Comparison of ENCODE assay signal across 1 cellular context in the genomic region with DNA sequence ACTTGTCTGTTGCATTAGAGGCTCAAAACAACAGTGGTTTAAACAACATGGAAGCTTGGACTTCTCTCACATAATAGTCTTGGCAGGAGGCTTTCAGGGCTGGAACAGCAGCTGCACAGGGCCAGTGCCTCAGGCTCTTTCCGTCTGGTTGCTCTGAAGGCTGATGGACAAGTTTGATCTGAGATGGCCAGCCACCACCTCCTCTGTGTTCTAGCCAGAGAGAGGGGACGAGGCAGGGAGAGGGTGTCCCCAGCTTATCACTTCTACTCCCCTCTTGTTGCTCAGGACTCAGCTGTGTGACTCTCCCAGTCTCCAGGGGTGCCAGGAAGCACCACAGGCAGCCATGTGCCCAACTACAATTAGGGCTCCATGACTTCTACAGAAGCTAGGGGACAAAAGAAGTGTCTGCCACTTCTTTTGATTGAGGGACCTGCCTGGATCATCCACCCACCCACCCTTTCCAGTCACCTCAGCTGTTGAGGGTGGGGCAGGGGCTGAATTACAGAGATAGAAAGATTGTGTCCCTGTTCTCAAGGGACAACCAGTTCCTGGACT.
TF ChIP-seq lines count a peak whose summit lies in the region.

No MANE protein-coding gene starts in this region.

TF ChIP-seq in WTC11, 78 proteins besides CTCF, POLR2A, EP300 and RAD21 (continued from another document):
- TF ChIP-seq, protein P1, sequence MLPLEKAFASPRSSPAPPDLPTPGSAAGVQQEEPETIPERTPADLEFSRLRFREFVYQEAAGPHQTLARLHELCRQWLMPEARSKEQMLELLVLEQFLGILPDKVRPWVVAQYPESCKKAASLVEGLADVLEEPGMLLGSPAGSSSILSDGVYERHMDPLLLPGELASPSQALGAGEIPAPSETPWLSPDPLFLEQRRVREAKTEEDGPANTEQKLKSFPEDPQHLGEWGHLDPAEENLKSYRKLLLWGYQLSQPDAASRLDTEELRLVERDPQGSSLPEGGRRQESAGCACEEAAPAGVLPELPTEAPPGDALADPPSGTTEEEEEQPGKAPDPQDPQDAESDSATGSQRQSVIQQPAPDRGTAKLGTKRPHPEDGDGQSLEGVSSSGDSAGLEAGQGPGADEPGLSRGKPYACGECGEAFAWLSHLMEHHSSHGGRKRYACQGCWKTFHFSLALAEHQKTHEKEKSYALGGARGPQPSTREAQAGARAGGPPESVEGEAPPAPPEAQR (CRISPR knock-in tag; IDR thresholded peaks at IDR 0.05), result no peak
- no peak for TF ChIP-seq ZNF263 (CRISPR knock-in tag; IDR thresholded peaks at IDR 0.05; ENCODE audit: low read depth)
- TF ChIP-seq, protein P2, sequence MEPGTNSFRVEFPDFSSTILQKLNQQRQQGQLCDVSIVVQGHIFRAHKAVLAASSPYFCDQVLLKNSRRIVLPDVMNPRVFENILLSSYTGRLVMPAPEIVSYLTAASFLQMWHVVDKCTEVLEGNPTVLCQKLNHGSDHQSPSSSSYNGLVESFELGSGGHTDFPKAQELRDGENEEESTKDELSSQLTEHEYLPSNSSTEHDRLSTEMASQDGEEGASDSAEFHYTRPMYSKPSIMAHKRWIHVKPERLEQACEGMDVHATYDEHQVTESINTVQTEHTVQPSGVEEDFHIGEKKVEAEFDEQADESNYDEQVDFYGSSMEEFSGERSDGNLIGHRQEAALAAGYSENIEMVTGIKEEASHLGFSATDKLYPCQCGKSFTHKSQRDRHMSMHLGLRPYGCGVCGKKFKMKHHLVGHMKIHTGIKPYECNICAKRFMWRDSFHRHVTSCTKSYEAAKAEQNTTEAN (CRISPR knock-in tag; IDR thresholded peaks at IDR 0.05), result no peak
- TF ChIP-seq FOXP1 (CRISPR knock-in tag; IDR thresholded peaks at IDR 0.05; ENCODE audit: borderline replicate concordance), result no peak
- TF ChIP-seq MYBL2 (CRISPR knock-in tag; IDR thresholded peaks at IDR 0.05), result no peak
